8 cellular contexts compared by ENCODE assay signal in genomic region chr6:4021862-4022715, GRCh38. TPM values are rescaled to one million over a fixed set of nuclear protein-coding genes. Genes with fewer than 3 reads are reported as not detected.
A peak's percentile ranks its signal among the peaks of the same experiment; 100 is the strongest.
DNase-seq lines count a peak whose midpoint lies in the region; ATAC-seq, FAIRE-seq and TF ChIP-seq lines count a peak whose summit lies in the region.

No MANE protein-coding gene starts in this region.

- no TSS peak for BruUV-seq in PC-9 (replicated peaks; lab: Mats Ljungman, UMichigan)

- H3K4me2 ChIP-seq in PC-9 (peak overlapping the region; percentile 94), H1 (ENCODE audit: insufficient read depth in 1 of 2, low read depth in 2 of 2, low read length in 2 of 2) (peak overlapping the region; percentile 89 to 93)

- H3K36me3 Mint-ChIP-seq in naive B cell = peaks cover 0 to 5% of the 10 kb centered on the region in 2 donors

- peaks cover 29% of the 10 kb centered on the region for H3F3A ChIP-seq in PC-9 (ENCODE audit: insufficient read depth, low read depth)

- no peak overlapping the region for H2BK20ac ChIP-seq in H1 (ENCODE audit: low read length)

- no peak overlapping the region for H4K91ac ChIP-seq in H1 (replicated peaks; ENCODE audit: insufficient read length, low read length)

- H2AFZ ChIP-seq in PC-9 (peak overlapping the region; percentile 80), H1 (ENCODE audit: low read length) (no peak overlapping the region)

- no peak for TF ChIP-seq RAD21 in H1 (IDR thresholded peaks at IDR 0.05 in 1 of 2, conservative IDR thresholded peaks at IDR 0.05 in 1 of 2; ENCODE audit: low read depth in 2 of 2, low read length in 2 of 2)

- no peak for FAIRE-seq in H1 (lab: Jason Lieb, UNC)

- H4K20me1 ChIP-seq in PC-9 (ENCODE audit: insufficient read depth) = peaks cover 32% of the 10 kb centered on the region
- H4K20me1 ChIP-seq in H1 (replicated peaks in 1 of 2; ENCODE audit: control insufficient read depth in 1 of 2, insufficient read depth in 2 of 2, low read length in 2 of 2) = peaks cover 6 to 7% of the 10 kb centered on the region in 2 experiments

- no peak overlapping the region for H3K14ac ChIP-seq in H1 (ENCODE audit: insufficient read length)

- H4K8ac ChIP-seq in H1 (ENCODE audit: extremely low read depth, insufficient read depth, low read length) = peak overlapping the region; percentile 95

- POLR2A ChIA-PET in PC-9 (lab: Charles Lee; ENCODE audit: unreplicated experiment) = interaction anchor here (0.6 kb wide), 1 partner anchor 960 kb away, joined by 3 read pairs; no protein-coding TSS in a partner anchor
- POLR2A ChIA-PET in H1 (lab: Charles Lee; ENCODE audit: partially characterized antibody) = interaction anchor here (0.6 to 3.8 kb wide), 16 partner anchors 9 to 173 kb away, joined by 3 to 17 read pairs (median 4); partner anchors contain the start of genes ECI2, FAM217A and FAM50B

- H3K9me3 ChIP-seq in PC-9 (ENCODE audit: insufficient read depth, low read depth) (no peaks in the 10 kb centered on the region), H1 (ENCODE audit: insufficient read depth in 2 of 2, low read depth in 1 of 2, low read length in 1 of 2) (no peaks in the 10 kb centered on the region)

- TF ChIP-seq EP300 in H1 (IDR thresholded peaks at IDR 0.05; ENCODE audit: borderline replicate concordance in 1 of 2, low read depth in 2 of 2, low read length in 2 of 2) = no peak

- H3K4me1 Mint-ChIP-seq in naive B cell = peaks cover 43 to 71% (median 68%) of the 10 kb centered on the region in 3 donors

- TF ChIP-seq POLR2A in H1 (IDR thresholded peaks at IDR 0.05; ENCODE audit: control extremely low read depth in 1 of 2, low read depth in 2 of 2, low read length in 2 of 2) = no peak

- H3K9ac ChIP-seq in H1 (replicated peaks in 1 of 4; ENCODE audit: extremely low read depth in 1 of 4, low read depth in 3 of 4, low read length in 3 of 4) = peak overlapping the region; percentile 92 to 98 (median 95)

- peaks cover 2% of the 10 kb centered on the region for H3K23me2 ChIP-seq in H1 (ENCODE audit: low read depth, low read length)

- H3K4me1 ChIP-seq in PC-9 (replicated peaks; ENCODE audit: insufficient read depth) (peaks cover 25% of the 10 kb centered on the region), H1 (replicated peaks in 1 of 4; ENCODE audit: control insufficient read depth in 3 of 4, insufficient read depth in 4 of 4, low read length in 3 of 4) (peaks cover 4 to 14% (median 6%) of the 10 kb centered on the region in 4 experiments; a peak in 6 of 7 replicates)

- peaks cover 78% of the 10 kb centered on the region for H3K79me2 ChIP-seq in PC-9 (ENCODE audit: low read depth)
- H3K79me2 ChIP-seq in H1 (ENCODE audit: control insufficient read depth in 1 of 2, insufficient read depth in 2 of 2, low read length in 2 of 2) = peaks cover 50 to 65% of the 10 kb centered on the region in 2 experiments

- intact Hi-C loops in PC-9 (cut with micrococcal nuclease; ENCODE audit: unreplicated experiment) = loop anchor here (5.0 kb wide), 1 partner anchor 115 kb away; the partner anchor contains the start of gene ECI2

- H3K56ac ChIP-seq in H1 (replicated peaks; ENCODE audit: insufficient read length, low read depth, low read length) = peak overlapping the region; percentile 83

- H3K4ac ChIP-seq in H1 (replicated peaks; ENCODE audit: insufficient read length, low read depth, low read length) = peak overlapping the region; percentile 21

- peak overlapping the region; percentile 75; the same call in 1 of the 2 replicates for H3K18ac ChIP-seq in H1 (ENCODE audit: extremely low read depth, low read length)

- H3K27ac ChIP-seq in PC-9 = peak overlapping the region; percentile 91
- H3K27ac ChIP-seq in H1 (ENCODE audit: low read depth, low read length) = peak overlapping the region; percentile 98

- ATAC-seq in HG02571 (IDR thresholded peaks at IDR 0.05; ENCODE audit: unreplicated experiment) = peak; percentile 7
- no peak for ATAC-seq in naive B cell (ENCODE audit: low read depth in 2 of 2)

- no peak overlapping the region for H2AK5ac ChIP-seq in H1 (ENCODE audit: low read depth, low read length)

- H3K27ac Mint-ChIP-seq in naive B cell = peak overlapping the region; percentile 96 to 100 (median 99)

- peak; percentile 61 for DNase-seq in DMS 273 (lab: John Stamatoyannopoulos, UW; ENCODE audit: unreplicated experiment)
- DNase-seq in DMS 273 treated with DMSO at 0.1 percent for 48 hours (lab: John Stamatoyannopoulos, UW) = no peak
- no peak for DNase-seq in PC-9
- no peak for DNase-seq in H1 (ENCODE audit: low read depth in 1 of 2, low spot score in 2 of 2)
- DNase-seq in naive B cell = no peak
- DNase-seq in AG20443 (ENCODE audit: low spot score) = no peak
- DNase-seq in NCI-H524 treated with DMSO at 0.1 percent for 48 hours (lab: John Stamatoyannopoulos, UW) = no peak

- peak overlapping the region; percentile 88 to 100 (median 99) for H3K4me3 Mint-ChIP-seq in naive B cell

- 0 out of 2 replicates have a peak overlapping the region, but pooled peaks have one; percentile 55 for H2BK5ac ChIP-seq in H1 (ENCODE audit: low read depth, low read length)

- peaks cover 2% of the 10 kb centered on the region for H3K79me1 ChIP-seq in H1 (ENCODE audit: low read depth, low read length)

- peak overlapping the region; percentile 95 for H3K4me3 ChIP-seq in PC-9
- peak overlapping the region; percentile 86 to 94 (median 93) for H3K4me3 ChIP-seq in H1 (ENCODE audit: extremely low read depth in 1 of 4, insufficient read depth in 2 of 4, low read depth in 3 of 4, low read length in 4 of 4)

- H3K9me2 ChIP-seq in PC-9 (ENCODE audit: insufficient read depth) = no peaks in the 10 kb centered on the region

- no peak overlapping the region for H2BK15ac ChIP-seq in H1 (ENCODE audit: low read length)

- no peak overlapping the region for H4K5ac ChIP-seq in H1 (ENCODE audit: insufficient read length, low read depth, low read length)

- no peak overlapping the region for H2BK120ac ChIP-seq in H1 (replicated peaks; ENCODE audit: low read depth, low read length)

- peak overlapping the region; percentile 42; the same call in 1 of the 2 replicates for H2BK12ac ChIP-seq in H1 (ENCODE audit: low read depth, low read length)

- TF ChIP-seq CTCF in PC-9 (conservative IDR thresholded peaks at IDR 0.05) = no peak
- no peak for TF ChIP-seq CTCF in H1 (IDR thresholded peaks at IDR 0.05; ENCODE audit: control extremely low read depth in 1 of 3, insufficient read depth in 1 of 3, low read depth in 1 of 3, low read length in 3 of 3)

- no peaks in the 10 kb centered on the region for H3K27me3 ChIP-seq in PC-9 (ENCODE audit: insufficient read depth, low read depth)
- no peaks in the 10 kb centered on the region for H3K27me3 ChIP-seq in H1 (replicated peaks in 1 of 4; ENCODE audit: control insufficient read depth in 3 of 4, extremely low read depth in 1 of 4, insufficient read depth in 3 of 4, low read length in 3 of 4)

- no peaks in the 10 kb centered on the region for H3K27me3 Mint-ChIP-seq in naive B cell

- WGBS in H1 (ENCODE audit: extremely low coverage in 1 of 2, insufficient coverage in 1 of 2, insufficient read length in 1 of 2, insufficient replicate concordance in 2 of 2, low coverage in 1 of 2, low lambda C conversion rate in 2 of 2, missing lambda C conversion rate in 1 of 2), 2 experiments = 12% methylated on average over 15 of the region's 15 CpGs; no CpG with 5 or more reads in 1 of the 2 experiments

- no peak overlapping the region for H3K23ac ChIP-seq in H1 (ENCODE audit: insufficient read length)

- H3K36me3 ChIP-seq in PC-9 (ENCODE audit: low read depth) (no peaks in the 10 kb centered on the region), H1 (ENCODE audit: control insufficient read depth in 2 of 4, insufficient read depth in 4 of 4, low read length in 3 of 4) (peaks cover 0 to 5% (median 0%) of the 10 kb centered on the region in 4 experiments; a peak in 1 of 8 replicates)

- CTCF ChIA-PET in PC-9 (lab: Charles Lee) = interaction anchor here (0.6 to 0.9 kb wide), 4 partner anchors 173 to 1377 kb away, joined by 3 to 6 read pairs (median 4); partner anchors contain the start of gene FAM50B
- CTCF ChIA-PET in H1 (lab: Charles Lee; ENCODE audit: partially characterized antibody) = interaction anchor here (0.6 to 2.2 kb wide), 10 partner anchors 14 to 279 kb away, joined by 3 to 7 read pairs (median 4); no protein-coding TSS in a partner anchor

- peaks cover 0 to 2% (median 0%) of the 10 kb centered on the region in 7 donors for H3K9me3 Mint-ChIP-seq in naive B cell

TF ChIP-seq in H1, 55 proteins besides CTCF, POLR2A, EP300 and RAD21:
- peak in 1 of 2 experiments; percentile 8; a peak in 1 of 4 replicates for TF ChIP-seq SIN3A (conservative IDR thresholded peaks at IDR 0.05 in 1 of 2, IDR thresholded peaks at IDR 0.05 in 1 of 2; ENCODE audit: low read depth in 1 of 2, low read length in 2 of 2)
- no peak for TF ChIP-seq SRF (IDR thresholded peaks at IDR 0.05; ENCODE audit: low read depth, low read length)

RNA-seq across cellular contexts. Expression of gene FAM217A, which starts 56.8 kb away (rescaled TPM):
- total RNA-seq in PC-9 (2021) = not detected in 2 replicates
- total RNA-seq in H1 (2021; fragmentation: NEBNext Ultra II Directional; extraction: Animal tissue kit (Norgen Biotek cat#: 25700)) = not detected in 2 replicates
- polyA plus RNA-seq in H1 (2011; rRNA removed) = 0.03 TPM in 1 of 2 replicates, not detected in the other
- not detected for polyA plus RNA-seq in H1 (2011; cell fraction: cytosol; rRNA removed)
- polyA plus RNA-seq in H1 (2011; cell fraction: nucleus; rRNA removed) = not detected
- not detected in 4 replicates for polyA plus RNA-seq in H1 (2012, experiment 1 of 2)
- polyA plus RNA-seq in H1 (2012, experiment 2 of 2) = not detected
- not detected for polyA plus RNA-seq in H1 (2013, experiment 1 of 2)
- not detected for polyA plus RNA-seq in H1 (2013, experiment 2 of 2)
- not detected in 2 replicates for polyA minus RNA-seq in H1 (2011; rRNA and poly(A)+ RNA removed)
- polyA minus RNA-seq in H1 (2011; cell fraction: cytosol; rRNA and poly(A)+ RNA removed) = not detected
- polyA minus RNA-seq in H1 (2011; cell fraction: nucleus; rRNA and poly(A)+ RNA removed) = not detected
- polyA plus RNA-seq in naive B cell (ENCODE audit: low read depth in 6 of 6) = not detected
